In the genomic region with DNA sequence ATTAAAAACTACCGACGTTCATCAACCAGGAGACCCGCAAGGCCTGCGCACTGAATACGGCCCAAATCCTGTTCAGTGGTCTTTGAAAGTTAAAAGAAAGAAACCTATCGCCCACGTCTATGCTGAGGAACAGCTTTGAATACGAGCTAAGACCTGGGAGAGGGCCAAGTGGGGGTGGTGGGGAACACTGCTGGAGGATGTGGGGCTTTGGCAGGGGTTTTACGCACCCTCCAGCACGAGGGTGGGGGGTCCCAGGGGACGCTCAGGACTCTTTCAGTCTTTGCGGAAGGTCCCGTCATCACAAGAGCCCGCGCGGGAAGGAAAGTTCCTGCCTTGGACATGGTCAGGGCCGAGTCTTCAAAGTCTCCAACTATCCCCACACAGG, we compare ENCODE assay signal across 13 cellular contexts. TPM values are rescaled to one million over a fixed set of nuclear protein-coding genes. Genes with fewer than 3 reads are reported as not detected.
DNase-seq lines count a peak whose midpoint lies in the region; ATAC-seq, FAIRE-seq and TF ChIP-seq lines count a peak whose summit lies in the region.
"Had no signal": no experiment of that assay in that cellular context is flagged by ENCODE, and none has a peak within 500 bp of the region (broad histone marks: within the 10 kb centered on the region; RNA-seq: fewer than 3 reads in every experiment).

No MANE protein-coding gene starts in this region.

- TF ChIP-seq CTCF in H9 (conservative IDR thresholded peaks at IDR 0.05) = no peak
- TF ChIP-seq CTCF in dorsolateral prefrontal cortex (IDR thresholded peaks at IDR 0.05 in 54 of 56, conservative IDR thresholded peaks at IDR 0.05 in 2 of 56; ENCODE audit: low read depth in 1 of 56, partially characterized antibody in 56 of 56) = no peak

- no peaks in the 10 kb centered on the region for H3K79me1 ChIP-seq in H9 (ENCODE audit: insufficient read depth, low read depth, low read length, poor library complexity, severe bottlenecking)

- H3K27ac Mint-ChIP-seq in H9 (no peak overlapping the region), naive B cell (peak overlapping the region in 3 of 6 donors; percentile 67 to 79 (median 77))
- H3K27ac Mint-ChIP-seq: activated CD8-positive, alpha-beta T cell treated with anti-CD3 and anti-CD28 coated beads, Interleukin-2, amount 10 ng/mL, durations not matched to agents 7 days and 5 days had no signal

- WGBS in H9 (ENCODE audit: extremely low coverage, insufficient read length, low lambda C conversion rate) = no CpG with 5 or more reads among the region's 17 CpGs

- H2BK120ac ChIP-seq in H9 (ENCODE audit: low read depth, low read length, poor library complexity, severe bottlenecking) = no peak overlapping the region

- H3K4me1 Mint-ChIP-seq in H9 (peaks cover 23 to 34% of the 10 kb centered on the region in 2 experiments), naive B cell (peaks cover 15 to 30% (median 24%) of the 10 kb centered on the region in 3 donors)

- no peak overlapping the region for H2BK15ac ChIP-seq in H9 (ENCODE audit: low read depth, low read length)

- peak overlapping the region; percentile 90 for H3K4me2 ChIP-seq in H9 (ENCODE audit: insufficient read depth, insufficient read length, low read length)

- H4K20me1 ChIP-seq in H9 (ENCODE audit: control insufficient read depth, insufficient read depth, insufficient read length) = no peaks in the 10 kb centered on the region

- no peak overlapping the region for H4K91ac ChIP-seq in H9 (ENCODE audit: insufficient read length, low read depth, low read length)

- H2BK20ac ChIP-seq in H9 (ENCODE audit: low read depth, low read length, poor library complexity, severe bottlenecking) = no peak overlapping the region

- H3K27ac ChIP-seq in H9 (ENCODE audit: insufficient read length, low read depth, low read length) = no peak overlapping the region
- H3K27ac ChIP-seq in HUES6 (ENCODE audit: low read depth, low read length) = no peak overlapping the region
- no peak overlapping the region for H3K27ac ChIP-seq in dorsolateral prefrontal cortex
- H3K27ac ChIP-seq: C4-2B had no signal

- peaks cover 92% of the 10 kb centered on the region for H3K27me3 Mint-ChIP-seq in H9 (ENCODE audit: low read depth)
- H3K27me3 Mint-ChIP-seq in naive B cell = peaks cover 66 to 77% (median 74%) of the 10 kb centered on the region in 3 donors

- H3K9ac ChIP-seq in H9 (ENCODE audit: extremely low read depth, insufficient read length, low read length) = no peak overlapping the region
- no peak overlapping the region for H3K9ac ChIP-seq in HUES6 (ENCODE audit: low read length)

- H2BK5ac ChIP-seq in H9 (ENCODE audit: insufficient read length, low read length) = no peak overlapping the region

- peaks cover 49% of the 10 kb centered on the region for H3K27me3 ChIP-seq in H9 (ENCODE audit: insufficient read depth, low read length)
- peaks cover 86% of the 10 kb centered on the region for H3K27me3 ChIP-seq in HUES6 (ENCODE audit: control insufficient read depth, insufficient read depth, low read length)
- peaks cover 27 to 99% (median 76%) of the 10 kb centered on the region in 45 donors for H3K27me3 ChIP-seq in dorsolateral prefrontal cortex

- peaks cover 28% of the 10 kb centered on the region for H3K23me2 ChIP-seq in H9 (ENCODE audit: insufficient read length, low read depth, low read length, poor library complexity, severe bottlenecking)

- H3K36me3 Mint-ChIP-seq in H9 (ENCODE audit: insufficient read depth in 1 of 3, low read depth in 3 of 3) = no peaks in the 10 kb centered on the region
- no peaks in the 10 kb centered on the region for H3K36me3 Mint-ChIP-seq in naive B cell

- H3K9me3 Mint-ChIP-seq in H9 (peaks cover 0 to 3% of the 10 kb centered on the region in 2 experiments; a peak in 2 of 5 replicates), naive B cell (peaks cover 0 to 14% (median 4%) of the 10 kb centered on the region in 7 donors)

- no peak overlapping the region for H2AFZ ChIP-seq in H9 (ENCODE audit: low read length)

- no peak overlapping the region for H3K4ac ChIP-seq in H9 (ENCODE audit: low read depth, low read length)

- no peak for FAIRE-seq in HTR-8/SVneo (lab: Jason Lieb, UNC)
- FAIRE-seq: keratinocyte had no signal

- H4K5ac ChIP-seq in H9 (ENCODE audit: insufficient read length, low read depth, low read length) = no peak overlapping the region

- H3K4me3 ChIP-seq in HUES6 (ENCODE audit: low read depth, low read length) = peak overlapping the region; percentile 78
- H3K4me3 ChIP-seq in dorsolateral prefrontal cortex = no peak overlapping the region

- H3K9me3 ChIP-seq in H9 (ENCODE audit: control insufficient read depth, low read depth, low read length) (no peaks in the 10 kb centered on the region), HUES6 (ENCODE audit: control insufficient read depth, insufficient read depth, low read depth, low read length) (no peaks in the 10 kb centered on the region)

- H3K14ac ChIP-seq in H9 (ENCODE audit: insufficient read depth, low read length) = no peak overlapping the region

- no peak overlapping the region for H2BK12ac ChIP-seq in H9 (ENCODE audit: insufficient read length, low read depth, low read length)

- H3T11ph ChIP-seq in H9 (ENCODE audit: low read length) = no peak overlapping the region

- ATAC-seq in GM18517 (IDR thresholded peaks at IDR 0.05; ENCODE audit: unreplicated experiment) = peak; percentile 11
- no peak for ATAC-seq in naive B cell (ENCODE audit: low read depth in 2 of 2)
- ATAC-seq: activated CD8-positive, alpha-beta T cell treated with anti-CD3 and anti-CD28 coated beads, Interleukin-2, amount 10 ng/mL, durations not matched to agents 7 days and 5 days had no signal

- H3K56ac ChIP-seq in H9 (ENCODE audit: insufficient read length, low read depth, low read length) = no peak overlapping the region

- H3K4me1 ChIP-seq in H9 (ENCODE audit: insufficient read depth, low read length) = no peaks in the 10 kb centered on the region
- peaks cover 10% of the 10 kb centered on the region for H3K4me1 ChIP-seq in HUES6 (ENCODE audit: control insufficient read depth, insufficient read depth, low read length)

- H2AK5ac ChIP-seq in H9 (ENCODE audit: insufficient read length, low read length) = no peak overlapping the region

- H3K4me3 Mint-ChIP-seq in H9 (peak overlapping the region; percentile 63 to 79), naive B cell (peak overlapping the region in 5 of 8 donors; percentile 6 to 67 (median 51))
- H3K4me3 Mint-ChIP-seq: activated CD8-positive, alpha-beta T cell treated with anti-CD3 and anti-CD28 coated beads, Interleukin-2, amount 10 ng/mL, durations not matched to agents 7 days and 5 days had no signal

- no peak overlapping the region for H4K8ac ChIP-seq in H9 (replicated peaks; ENCODE audit: insufficient read length, low read depth, low read length)

- H3K79me2 ChIP-seq in H9 (ENCODE audit: insufficient read depth, low read length) = no peaks in the 10 kb centered on the region

- H3K36me3 ChIP-seq in HUES6 (ENCODE audit: control insufficient read depth, insufficient read depth, low read length) = no peaks in the 10 kb centered on the region

- no peak overlapping the region for H3K23ac ChIP-seq in H9 (ENCODE audit: insufficient read length, low read depth, low read length)

- intact Hi-C loops in dorsolateral prefrontal cortex (cut with DNase I) = no loop called here

- DNase-seq in H9 (no peak), naive B cell (no peak), dorsolateral prefrontal cortex (no peak), NCI-H1092 treated with DMSO at 0.1 percent for 48 hours (lab: John Stamatoyannopoulos, UW) (no peak), NCI-H226 (no peak), HTR-8/SVneo (ENCODE audit: insufficient read length, low spot score) (no peak)
- DNase-seq: activated CD8-positive, alpha-beta T cell treated with anti-CD3 and anti-CD28 coated beads, Interleukin-2, amount 10 ng/mL, durations not matched to agents 7 days and 5 days; NCI-H748 treated with DMSO at 0.1 percent for 48 hours had no signal

- H3K18ac ChIP-seq in H9 (ENCODE audit: insufficient read length, low read depth, low read length) = no peak overlapping the region

RNA-seq across cellular contexts. Expression of a gene that starts 11.3 kb away (rescaled TPM):
- total RNA-seq in H9 (2021) (not detected in 2 replicates), dorsolateral prefrontal cortex (1 to 10 TPM in 1 of 120 experiments, under 1 TPM in 29, not detected in 90; 0.13 to 1.0 (median 0.32) TPM)
- not detected for polyA plus RNA-seq in naive B cell (ENCODE audit: low read depth in 6 of 6)
- total RNA-seq: activated CD8-positive, alpha-beta T cell treated with anti-CD3 and anti-CD28 coated beads, Interleukin-2, amount 10 ng/mL, durations not matched to agents 7 days and 5 days; temporal lobe had no signal

RNA-seq across cellular contexts. Expression of a gene that starts 15.0 kb away (rescaled TPM):
- total RNA-seq in H9 (2021) = 34.1 and 37.9 TPM in 2 replicates
- 10 to 100 TPM; 36.5 to 50.2 (median 42.7) TPM for polyA plus RNA-seq in naive B cell (ENCODE audit: low read depth in 6 of 6)
- 10 to 100 TPM; 38.1 to 73.7 (median 55.2) TPM for total RNA-seq in dorsolateral prefrontal cortex
